ENCODE assay signal across 21 cellular contexts in genomic region chr11:117009905-117010605, GRCh38.
DNase-seq lines count a peak whose midpoint lies in the region; ATAC-seq and TF ChIP-seq lines count a peak whose summit lies in the region.
"Had no signal": no experiment of that assay in that cellular context is flagged by ENCODE, and none has a peak within 500 bp of the region (broad histone marks: within the 10 kb centered on the region; RNA-seq: fewer than 3 reads in every experiment).

No MANE protein-coding gene starts in this region.

- peaks cover 23% of the 10 kb centered on the region for H3K4me1 ChIP-seq in CD8-positive, alpha-beta memory T cell (ENCODE audit: insufficient read depth, low read length)
- peaks cover 8% of the 10 kb centered on the region for H3K4me1 ChIP-seq in IMR-90 (ENCODE audit: control insufficient read depth, insufficient read depth, low read length)

- CTCF ChIA-PET in CD8-positive, alpha-beta memory T cell (lab: Charles Lee): no interaction called here
- CTCF ChIA-PET in IMR-90 (lab: Yijun Ruan, JAX): interaction anchor here (0.8 to 1.1 kb wide), 2 partner anchors 12 to 194 kb away, joined by 3 read pairs; no protein-coding TSS in a partner anchor

- peaks cover 23% of the 10 kb centered on the region for H4K20me1 ChIP-seq in IMR-90 (ENCODE audit: insufficient read depth, low read length)

- no peak for DNase-seq in CD8-positive, alpha-beta memory T cell
- DNase-seq in IMR-90 (no peak), caudate nucleus (lab: John Stamatoyannopoulos, UW) (no peak), natural killer cell (no peak), NCI-H2029 treated with DMSO at 0.1 percent for 48 hours (lab: John Stamatoyannopoulos, UW) (no peak), coronary artery (ENCODE audit: low spot score) (no peak)
- DNase-seq: activated CD8-positive, alpha-beta memory T cell treated with anti-CD3 and anti-CD28 coated beads, Interleukin-2, amount 50 U/mL, for 4 hours; DMS79 treated with DMSO at 0.1 percent for 48 hours; HCEC 1CT; kidney; mucosa of descending colon; NCI-H1436 treated with DMSO at 0.1 percent for 48 hours; NCI-H446 treated with DMSO at 0.1 percent for 48 hours; ovary; stimulated activated CD4-positive, alpha-beta T cell treated with anti-CD3 and anti-CD28 coated beads, Interleukin-4, amount 100 ng/mL, for 4 hours; WERI-Rb-1 had no signal

- no peaks in the 10 kb centered on the region for H3K36me3 ChIP-seq in CD8-positive, alpha-beta memory T cell (ENCODE audit: insufficient read depth, low read length)
- no peaks in the 10 kb centered on the region for H3K36me3 ChIP-seq in IMR-90 (ENCODE audit: control insufficient read depth, insufficient read depth, low read length)
- H3K36me3 ChIP-seq: BLaER1, ovary, WERI-Rb-1 had no signal

- peaks cover 0 to 3% (median 2%) of the 10 kb centered on the region in 3 donors for H3K36me3 Mint-ChIP-seq in CD8-positive, alpha-beta memory T cell
- H3K36me3 Mint-ChIP-seq in natural killer cell: no peaks in the 10 kb centered on the region

- no peak overlapping the region for H3K9ac ChIP-seq in IMR-90 (ENCODE audit: low read depth, low read length)
- H3K9ac ChIP-seq: BLaER1, KMS-11 had no signal

- intact Hi-C loops in IMR-90 (cut with micrococcal nuclease): loop anchor here (2.0 kb wide), 1 partner anchor 19 kb away; no protein-coding TSS in a partner anchor
- intact Hi-C loops in natural killer cell (cut with micrococcal nuclease): no loop called here

- H3K56ac ChIP-seq in IMR-90 (ENCODE audit: extremely low read depth, insufficient read depth, low read length): no peak overlapping the region

- no peak overlapping the region for H3K4me3 Mint-ChIP-seq in CD8-positive, alpha-beta memory T cell
- no peak overlapping the region for H3K4me3 Mint-ChIP-seq in natural killer cell
- H3K4me3 Mint-ChIP-seq: activated naive CD8-positive, alpha-beta T cell had no signal

- no peak for ATAC-seq in IMR-90 (ENCODE audit: low read depth)
- ATAC-seq in natural killer cell: no peak
- no peak for ATAC-seq in GM21825 (IDR thresholded peaks at IDR 0.05; ENCODE audit: unreplicated experiment)
- no peak for ATAC-seq in HG03139 (IDR thresholded peaks at IDR 0.05; ENCODE audit: unreplicated experiment)
- ATAC-seq: mucosa of descending colon had no signal

- no peak for TF ChIP-seq CTCF in IMR-90 (conservative IDR thresholded peaks at IDR 0.05; ENCODE audit: low read depth, low read length)
- TF ChIP-seq CTCF in natural killer cell (IDR thresholded peaks at IDR 0.05): no peak
- TF ChIP-seq CTCF in coronary artery (IDR thresholded peaks at IDR 0.05): no peak

- H3K4me1 Mint-ChIP-seq in CD8-positive, alpha-beta memory T cell: peaks cover 46 to 70% (median 56%) of the 10 kb centered on the region in 3 donors
- H3K4me1 Mint-ChIP-seq in natural killer cell: peaks cover 28 to 30% of the 10 kb centered on the region in 2 donors

- no peak for TF ChIP-seq RAD21 in IMR-90 (IDR thresholded peaks at IDR 0.05; ENCODE audit: low read length)

- no peaks in the 10 kb centered on the region for H3K27me3 ChIP-seq in CD8-positive, alpha-beta memory T cell (ENCODE audit: insufficient read depth, low read length, poor library complexity, severe bottlenecking)
- no peaks in the 10 kb centered on the region for H3K27me3 ChIP-seq in IMR-90 (ENCODE audit: control insufficient read depth, insufficient read depth, low read length)
- H3K27me3 ChIP-seq: BLaER1, ovary had no signal

- in situ Hi-C loops in IMR-90 (cut with MboI; ENCODE audit: low sequenced_read_pairs): no loop called here

- no peak overlapping the region for H2AFZ ChIP-seq in IMR-90 (replicated peaks; ENCODE audit: low read length, poor library complexity)

- H3K9me1 ChIP-seq in IMR-90 (ENCODE audit: insufficient read depth, low read length): peaks cover 19% of the 10 kb centered on the region

- peaks cover 15 to 47% of the 10 kb centered on the region in 2 experiments; a peak in 3 of 4 replicates for H3K79me1 ChIP-seq in IMR-90 (ENCODE audit: low read depth in 1 of 2, low read length in 2 of 2)

- POLR2A ChIA-PET in CD8-positive, alpha-beta memory T cell (lab: Charles Lee): no interaction called here
- POLR2A ChIA-PET in IMR-90 (lab: Charles Lee; ENCODE audit: unreplicated experiment): no interaction called here

- peaks cover 0 to 1% of the 10 kb centered on the region in 2 donors for H3K27me3 Mint-ChIP-seq in CD8-positive, alpha-beta memory T cell
- H3K27me3 Mint-ChIP-seq in natural killer cell (ENCODE audit: low read depth in 2 of 2): no peaks in the 10 kb centered on the region
- H3K27me3 Mint-ChIP-seq: activated naive CD8-positive, alpha-beta T cell had no signal

- H4K5ac ChIP-seq in IMR-90 (ENCODE audit: low read depth, low read length): 0 out of 2 replicates have a peak overlapping the region, but pooled peaks have one; percentile 25

- H3K4me3 ChIP-seq in CD8-positive, alpha-beta memory T cell (ENCODE audit: low read length): no peak overlapping the region
- H3K4me3 ChIP-seq in IMR-90 (ENCODE audit: insufficient read depth, low read depth, low read length) (no peak overlapping the region), coronary artery (no peak overlapping the region)
- H3K4me3 ChIP-seq: BLaER1, mucosa of descending colon, ovary had no signal

- TF ChIP-seq POLR2A in IMR-90 (IDR thresholded peaks at IDR 0.05; ENCODE audit: low read depth, low read length): no peak

- peak overlapping the region; percentile 3; the same call in 1 of the 2 replicates for H3K23ac ChIP-seq in IMR-90 (ENCODE audit: low read depth, low read length)

- H3K9me3 Mint-ChIP-seq in CD8-positive, alpha-beta memory T cell: no peaks in the 10 kb centered on the region
- no peaks in the 10 kb centered on the region for H3K9me3 Mint-ChIP-seq in natural killer cell

- WGBS in IMR-90 (ENCODE audit: extremely low coverage in 2 of 2, insufficient read length in 1 of 2), 2 experiments: no CpG with 5 or more reads among the region's 3 CpGs

- peak overlapping the region in 7 of 8 donors; percentile 10 to 57 (median 26) for H3K27ac Mint-ChIP-seq in CD8-positive, alpha-beta memory T cell
- peak overlapping the region; percentile 38 to 43 for H3K27ac Mint-ChIP-seq in natural killer cell
- H3K27ac Mint-ChIP-seq: activated naive CD8-positive, alpha-beta T cell had no signal

- peak overlapping the region in 1 of 2 experiments; percentile 57; a peak in 1 of 4 replicates for H4K8ac ChIP-seq in IMR-90 (ENCODE audit: low read depth in 2 of 2, low read length in 2 of 2)

- no peak overlapping the region for H2BK5ac ChIP-seq in IMR-90 (ENCODE audit: low read depth, low read length, poor library complexity, severe bottlenecking)

- peak overlapping the region; percentile 28; the same call in 1 of the 2 replicates for H3K18ac ChIP-seq in IMR-90 (ENCODE audit: low read depth, low read length)

- no peak overlapping the region for H3K4me2 ChIP-seq in IMR-90 (ENCODE audit: low read depth, low read length)
- H3K4me2 ChIP-seq: BLaER1, KMS-11 had no signal

- BruUV-seq in IMR-90 (replicated peaks; lab: Mats Ljungman, UMichigan): no TSS peak

- 0 out of 2 replicates have a peak overlapping the region, but pooled peaks have one; percentile 5 for H2BK20ac ChIP-seq in IMR-90 (ENCODE audit: low read depth, low read length)

- H3K14ac ChIP-seq in IMR-90 (replicated peaks; ENCODE audit: low read depth, low read length): no peak overlapping the region; the same call in 1 of the 2 replicates

- dilution Hi-C loops in IMR-90 (cut with HindIII; ENCODE audit: low sequenced_read_pairs, unreplicated experiment): no loop called here

- H3K9me3 ChIP-seq in CD8-positive, alpha-beta memory T cell (ENCODE audit: low read length): no peaks in the 10 kb centered on the region
- no peaks in the 10 kb centered on the region for H3K9me3 ChIP-seq in IMR-90 (ENCODE audit: control insufficient read depth, insufficient read depth, low read length)
- H3K9me3 ChIP-seq: BLaER1, mucosa of descending colon, ovary had no signal

- no peak overlapping the region for H3K27ac ChIP-seq in CD8-positive, alpha-beta memory T cell (ENCODE audit: low read depth, low read length)
- no peak overlapping the region for H3K27ac ChIP-seq in IMR-90 (ENCODE audit: insufficient read depth, low read length)
- H3K27ac ChIP-seq in caudate nucleus (ENCODE audit: low read depth, low read length): peak overlapping the region; percentile 74
- H3K27ac ChIP-seq in coronary artery: no peak overlapping the region
- H3K27ac ChIP-seq: BLaER1, KMS-11, ovary, WERI-Rb-1 had no signal

- H2AK9ac ChIP-seq in IMR-90 (replicated peaks; ENCODE audit: low read depth, low read length, poor library complexity): no peak overlapping the region

- peak overlapping the region; percentile 17; the same call in 1 of the 2 replicates for H4K91ac ChIP-seq in IMR-90 (ENCODE audit: insufficient read depth, low read depth, low read length)

- H2BK15ac ChIP-seq in IMR-90 (ENCODE audit: low read depth, low read length): peak overlapping the region; percentile 46; the same call in 1 of the 3 replicates

- peak overlapping the region; percentile 57; the same call in 1 of the 2 replicates for H2AK5ac ChIP-seq in IMR-90 (ENCODE audit: low read depth, low read length)

- H3K4ac ChIP-seq in IMR-90 (ENCODE audit: low read depth, low read length): peak overlapping the region; percentile 14; the same call in 1 of the 2 replicates

- H2BK120ac ChIP-seq in IMR-90 (ENCODE audit: low read depth, low read length): peak overlapping the region; percentile 30; the same call in 1 of the 2 replicates

TF ChIP-seq in IMR-90, 13 proteins besides CTCF, POLR2A, EP300 and RAD21 (continues in another document):
- TF ChIP-seq SMC3 (IDR thresholded peaks at IDR 0.05; ENCODE audit: low read depth, low read length): no peak
- no peak for TF ChIP-seq MAZ (IDR thresholded peaks at IDR 0.05; ENCODE audit: borderline replicate concordance, low read depth, low read length)
- TF ChIP-seq NFE2L2 (IDR thresholded peaks at IDR 0.05; ENCODE audit: low read depth, low read length): no peak
- TF ChIP-seq RFX5 (IDR thresholded peaks at IDR 0.05; ENCODE audit: low read depth, low read length): no peak
- no peak for TF ChIP-seq FOS (IDR thresholded peaks at IDR 0.05; ENCODE audit: low read depth, low read length)
- TF ChIP-seq USF2 (IDR thresholded peaks at IDR 0.05; ENCODE audit: low read depth, low read length): no peak
- no peak for TF ChIP-seq RCOR1 (IDR thresholded peaks at IDR 0.05; ENCODE audit: insufficient replicate concordance, low read length)
